Comparison of ENCODE assay signal across 13 cellular contexts in genomic region chr12:105378821-105379400, GRCh38. TPM values are rescaled to one million over a fixed set of nuclear protein-coding genes. Genes with fewer than 3 reads are reported as not detected.
DNase-seq lines count a peak whose midpoint lies in the region; ATAC-seq, FAIRE-seq and TF ChIP-seq lines count a peak whose summit lies in the region.
"Had no signal": no experiment of that assay in that cellular context is flagged by ENCODE, and none has a peak within 500 bp of the region (broad histone marks: within the 10 kb centered on the region; RNA-seq: fewer than 3 reads in every experiment).

No MANE protein-coding gene starts in this region.

- no peak overlapping the region; the same call in 1 of the 2 replicates for H3K4me2 ChIP-seq in HepG2 (ENCODE audit: low read depth, low read length)

- POLR2A ChIA-PET in HepG2 (lab: Yijun Ruan, JAX), result no interaction called here

- ATAC-seq in HepG2 (peak; percentile 69), HG03097 (IDR thresholded peaks at IDR 0.05; ENCODE audit: low FRiP score, unreplicated experiment) (no peak), GM18519 (IDR thresholded peaks at IDR 0.05; ENCODE audit: low FRiP score, unreplicated experiment) (no peak)
- ATAC-seq in effector memory CD8-positive, alpha-beta T cell (replicated peaks), result no peak
- ATAC-seq: naive thymus-derived CD4-positive, alpha-beta T cell; upper lobe of right lung had no signal

- no peaks in the 10 kb centered on the region for H3K27me3 Mint-ChIP-seq in effector memory CD8-positive, alpha-beta T cell
- H3K27me3 Mint-ChIP-seq: activated CD4-positive, alpha-beta T cell treated with anti-CD3 and anti-CD28 coated beads, Interleukin-2, amount 10 ng/mL, durations not matched to agents 24 days and 14 days; naive thymus-derived CD4-positive, alpha-beta T cell had no signal

- no TSS peak for BruUV-seq in HepG2 (replicated peaks; lab: Mats Ljungman, UMichigan)

- CTCF ChIA-PET in HepG2 (lab: Yijun Ruan, JAX; ENCODE audit: low intra/inter-chr PET ratio, low total read pairs), result no interaction called here

- H3K36me3 Mint-ChIP-seq in effector memory CD8-positive, alpha-beta T cell (ENCODE audit: insufficient read depth), result peaks cover 4% of the 10 kb centered on the region

- H3K36me3 ChIP-seq in adipocyte (ENCODE audit: control insufficient read depth, insufficient read depth, low read length, severe bottlenecking) (no peaks in the 10 kb centered on the region), HepG2 (replicated peaks in 1 of 2; ENCODE audit: control insufficient read depth in 1 of 2, insufficient read depth in 2 of 2, low read length in 2 of 2) (no peaks in the 10 kb centered on the region)
- H3K36me3 ChIP-seq: upper lobe of right lung had no signal

- H3K27ac Mint-ChIP-seq in effector memory CD8-positive, alpha-beta T cell, result no peak overlapping the region
- H3K27ac Mint-ChIP-seq: activated CD4-positive, alpha-beta T cell treated with anti-CD3 and anti-CD28 coated beads, Interleukin-2, amount 10 ng/mL, durations not matched to agents 24 days and 14 days; naive thymus-derived CD4-positive, alpha-beta T cell had no signal

- TF ChIP-seq EP300 in HepG2 (IDR thresholded peaks at IDR 0.05; ENCODE audit: low read depth in 2 of 2, low read length in 2 of 2) (no peak), HepG2 (CRISPR knock-in tag; IDR thresholded peaks at IDR 0.05; ENCODE audit: borderline replicate concordance) (no peak)

- no peak for TF ChIP-seq POLR2A in HepG2 (IDR thresholded peaks at IDR 0.05; ENCODE audit: insufficient read depth in 1 of 2, low read depth in 2 of 2, low read length in 2 of 2)

- no peak for FAIRE-seq in HTR-8/SVneo (lab: Jason Lieb, UNC)
- no peak for FAIRE-seq in HepG2 (lab: Jason Lieb, UNC)

- H3K27ac ChIP-seq in HepG2 (ENCODE audit: extremely low read length, insufficient read depth, low read length), result no peak overlapping the region
- H3K27ac ChIP-seq: upper lobe of right lung had no signal

- DNase-seq in D341Med (ENCODE audit: low spot score) (peak; percentile 49), HTR-8/SVneo (ENCODE audit: insufficient read length, low spot score) (peak; percentile 21), adipocyte (ENCODE audit: low read depth) (peak; percentile 39), HepG2 (ENCODE audit: low spot score) (peak; percentile 13), DMS79 treated with DMSO at 0.1 percent for 48 hours (lab: John Stamatoyannopoulos, UW) (no peak)
- DNase-seq in effector memory CD8-positive, alpha-beta T cell, result no peak
- DNase-seq: activated CD4-positive, alpha-beta T cell treated with anti-CD3 and anti-CD28 coated beads, Interleukin-2, amount 10 ng/mL, durations not matched to agents 24 days and 14 days; amniotic stem cell; head of caudate nucleus; naive thymus-derived CD4-positive, alpha-beta T cell; upper lobe of right lung had no signal

- no peaks in the 10 kb centered on the region for H3K9me3 ChIP-seq in adipocyte (ENCODE audit: control insufficient read depth, low read length)
- H3K9me3 ChIP-seq in HepG2 (ENCODE audit: low read length), result no peaks in the 10 kb centered on the region
- H3K9me3 ChIP-seq: upper lobe of right lung had no signal

- H3K4me3 Mint-ChIP-seq in effector memory CD8-positive, alpha-beta T cell, result no peak overlapping the region
- H3K4me3 Mint-ChIP-seq: activated CD4-positive, alpha-beta T cell treated with anti-CD3 and anti-CD28 coated beads, Interleukin-2, amount 10 ng/mL, durations not matched to agents 24 days and 14 days; naive thymus-derived CD4-positive, alpha-beta T cell had no signal

- TF ChIP-seq RAD21 in HepG2 (CRISPR knock-in tag; IDR thresholded peaks at IDR 0.05), result peak; percentile 27; the same call in 1 of the 2 replicates

- H3K4me1 ChIP-seq in adipocyte (ENCODE audit: control insufficient read depth, insufficient read depth, low read length), result peaks cover 13% of the 10 kb centered on the region
- H3K4me1 ChIP-seq in HepG2 (ENCODE audit: insufficient read depth, low read length), result peaks cover 7% of the 10 kb centered on the region
- H3K4me1 ChIP-seq: upper lobe of right lung had no signal

- in situ Hi-C loops in HepG2 (cut with HindIII; ENCODE audit: extremely low pct_ligation_motif_present, low pct_unique_long_range_greater_than_20kb), result loop anchor here (25.0 kb wide), 1 partner anchor 392 kb away; the partner anchor contains the start of gene NOPCHAP1

- no peak overlapping the region for H2AFZ ChIP-seq in HepG2 (ENCODE audit: low read length)

- no peaks in the 10 kb centered on the region for H3K79me2 ChIP-seq in HepG2 (ENCODE audit: insufficient read depth, low read length)

- H3K9me3 Mint-ChIP-seq in effector memory CD8-positive, alpha-beta T cell, result no peaks in the 10 kb centered on the region
- H3K9me3 Mint-ChIP-seq: activated CD4-positive, alpha-beta T cell treated with anti-CD3 and anti-CD28 coated beads, Interleukin-2, amount 10 ng/mL, durations not matched to agents 24 days and 14 days; naive thymus-derived CD4-positive, alpha-beta T cell had no signal

- no peaks in the 10 kb centered on the region for H3K4me1 Mint-ChIP-seq in effector memory CD8-positive, alpha-beta T cell (ENCODE audit: low read depth in 2 of 2)
- H3K4me1 Mint-ChIP-seq: activated CD4-positive, alpha-beta T cell treated with anti-CD3 and anti-CD28 coated beads, Interleukin-2, amount 10 ng/mL, durations not matched to agents 24 days and 14 days; naive thymus-derived CD4-positive, alpha-beta T cell had no signal

- H3K27me3 ChIP-seq in adipocyte (replicated peaks; ENCODE audit: control insufficient read depth, insufficient read depth, low read length) (no peaks in the 10 kb centered on the region), HepG2 (ENCODE audit: control insufficient read depth in 1 of 2, insufficient read depth in 2 of 2, low read length in 2 of 2) (no peaks in the 10 kb centered on the region)
- H3K27me3 ChIP-seq: upper lobe of right lung had no signal

- intact Hi-C loops in HepG2 (cut with micrococcal nuclease; ENCODE audit: unreplicated experiment), result no loop called here

- WGBS in HepG2 (ENCODE audit: low lambda C conversion rate), result 56% methylated on average over 8 of the region's 8 CpGs

- H3K4me3 ChIP-seq in adipocyte (ENCODE audit: low read length) (no peak overlapping the region), HepG2 (replicated peaks in 1 of 3; ENCODE audit: insufficient read depth in 1 of 3, low read depth in 2 of 3, low read length in 3 of 3) (no peak overlapping the region)
- H3K4me3 ChIP-seq: upper lobe of right lung had no signal

- no peaks in the 10 kb centered on the region for H4K20me1 ChIP-seq in HepG2 (ENCODE audit: insufficient read depth, low read length)

- H3K9ac ChIP-seq in adipocyte (ENCODE audit: low read length) (no peak overlapping the region), HepG2 (ENCODE audit: insufficient read depth, low read depth, low read length) (no peak overlapping the region)

- TF ChIP-seq CTCF in HepG2 (CRISPR knock-in tag; IDR thresholded peaks at IDR 0.05), result peak; percentile 64

TF ChIP-seq in HepG2, 621 proteins besides CTCF, POLR2A, EP300 and RAD21 (continues in another document):
- TF ChIP-seq ZNF740 (CRISPR knock-in tag; IDR thresholded peaks at IDR 0.05) (no peak), NFYC (CRISPR knock-in tag; IDR thresholded peaks at IDR 0.05) (no peak), SOX5 (CRISPR knock-in tag; IDR thresholded peaks at IDR 0.05; ENCODE audit: borderline replicate concordance) (no peak)

RNA-seq across cellular contexts. Expression of gene C12orf75, which starts 48.4 kb away (rescaled TPM):
- 10.1 and 16.1 TPM in 2 replicates for total RNA-seq in HepG2 (2016; rRNA removed; fragmentation: Illumina TruSeq; extraction: Trizol)
- 71.1 and 82.2 TPM in 2 replicates for total RNA-seq in HepG2 (2016; cell fraction: cytosol; rRNA removed; fragmentation: Illumina TruSeq; extraction: Trizol; ENCODE audit: low read depth)
- 8.9 and 15.8 TPM in 2 replicates for total RNA-seq in HepG2 (2016; cell fraction: insoluble cytoplasmic fraction; rRNA removed; fragmentation: Illumina TruSeq; extraction: Trizol)
- 64.7 and 80.3 TPM in 2 replicates for total RNA-seq in HepG2 (2016; cell fraction: membrane; rRNA removed; fragmentation: Illumina TruSeq; extraction: Trizol)
- 6.3 and 7.4 TPM in 2 replicates for total RNA-seq in HepG2 (2016; cell fraction: nucleus; rRNA removed; fragmentation: Illumina TruSeq; extraction: Trizol)
- 13.2 and 19.8 TPM in 2 replicates for polyA plus RNA-seq in HepG2 (2011; rRNA removed)
- 8.5 and 10.3 TPM in 2 replicates for polyA plus RNA-seq in HepG2 (2011; cell fraction: cytosol; rRNA removed)
- 2.6 and 4.3 TPM in 2 replicates for polyA plus RNA-seq in HepG2 (2011; cell fraction: nucleus; rRNA removed)
- 8.8 and 19.4 TPM in 2 replicates for polyA plus RNA-seq in HepG2 (2012)
- 130 and 134 TPM in 2 replicates for polyA plus RNA-seq in HepG2 (2016; cell fraction: cytosol; fragmentation: Illumina TruSeq; extraction: Trizol; ENCODE audit: low read depth)
- polyA plus RNA-seq in HepG2 (2016; cell fraction: insoluble cytoplasmic fraction; fragmentation: Illumina TruSeq; extraction: Trizol; ENCODE audit: low read depth), result 14.7 and 17.0 TPM in 2 replicates
- polyA plus RNA-seq in HepG2 (2016; cell fraction: membrane; fragmentation: Illumina TruSeq; extraction: Trizol; ENCODE audit: low read depth), result 83.7 and 94.5 TPM in 2 replicates
- 9.2 and 11.9 TPM in 2 replicates for polyA plus RNA-seq in HepG2 (2016; cell fraction: nucleus; fragmentation: Illumina TruSeq; extraction: Trizol; ENCODE audit: insufficient read depth, low read depth)
- 1.1 and 5.6 TPM in 2 replicates for polyA minus RNA-seq in HepG2 (2011; rRNA and poly(A)+ RNA removed; ENCODE audit: low replicate concordance)
- polyA minus RNA-seq in HepG2 (2011; cell fraction: cytosol; rRNA and poly(A)+ RNA removed), result 3.3 and 8.6 TPM in 2 replicates
- polyA minus RNA-seq in HepG2 (2011; cell fraction: nucleus; rRNA and poly(A)+ RNA removed), result 5.2 and 6.8 TPM in 2 replicates

Comparison
In these comparisons a context has a peak if more than half of its experiments do, and no peak if none do; other contexts are left out.
1. DNase-seq: peak in D341Med (single experiment), HTR-8/SVneo (single experiment), adipocyte (single experiment) and HepG2 (single experiment); none in effector memory CD8-positive, alpha-beta T cell (0 of 3) and DMS79 treated with DMSO at 0.1 percent for 48 hours (single experiment).